In the genomic region with DNA sequence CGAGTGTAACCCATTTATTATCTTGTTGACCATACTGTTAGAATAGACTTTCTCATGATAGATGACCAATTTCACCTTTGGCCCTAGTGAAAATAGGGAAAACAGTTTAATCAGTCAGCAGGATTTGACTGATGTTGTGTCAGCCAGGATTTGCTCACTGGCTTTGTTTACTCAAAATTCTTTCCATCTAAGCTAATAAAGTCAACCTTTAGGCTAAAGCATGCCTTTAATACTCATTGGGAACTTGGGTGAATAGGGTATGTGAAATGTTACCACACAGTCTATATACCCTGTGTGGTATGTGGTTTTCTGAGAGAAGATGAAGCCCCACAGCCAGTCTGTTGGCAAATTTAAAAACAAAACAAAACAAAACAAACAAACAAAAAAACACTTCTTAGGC, we compare ENCODE assay signal across 21 cellular contexts. TPM values are rescaled to one million over a fixed set of nuclear protein-coding genes. Genes with fewer than 3 reads are reported as not detected.
A peak's percentile ranks its signal among the peaks of the same experiment; 100 is the strongest.
DNase-seq lines count a peak whose midpoint lies in the region; ATAC-seq and FAIRE-seq lines count a peak whose summit lies in the region.
"Had no signal": no experiment of that assay in that cellular context is flagged by ENCODE, and none has a peak within 500 bp of the region (broad histone marks: within the 10 kb centered on the region; RNA-seq: fewer than 3 reads in every experiment).

No MANE protein-coding gene starts in this region.

- no peak overlapping the region for H3K9ac ChIP-seq in mesenchymal stem cell (ENCODE audit: low read length)
- H3K9ac ChIP-seq: BLaER1, GM23248 had no signal

- no peaks in the 10 kb centered on the region for H3K9me3 ChIP-seq in mesenchymal stem cell (ENCODE audit: control insufficient read depth, low read length)
- H3K9me3 ChIP-seq: BLaER1, HAP-1 had no signal

- H2AK5ac ChIP-seq in mesenchymal stem cell (ENCODE audit: low read length, severe bottlenecking), result no peak overlapping the region

- no peak overlapping the region for H3K4me3 ChIP-seq in mesenchymal stem cell (ENCODE audit: insufficient read depth in 1 of 2, low read depth in 1 of 2, low read length in 2 of 2)
- H3K4me3 ChIP-seq: BLaER1, GM23248, HAP-1, K562 had no signal

- H3K4me1 ChIP-seq in mesenchymal stem cell (ENCODE audit: control insufficient read depth, insufficient read depth, low read depth, low read length), result no peaks in the 10 kb centered on the region
- H3K4me1 ChIP-seq: BLaER1, HAP-1 had no signal

- H2BK12ac ChIP-seq in mesenchymal stem cell (ENCODE audit: low read length in 2 of 2), result no peak overlapping the region

- H3K27ac ChIP-seq in mesenchymal stem cell (ENCODE audit: low read length, poor library complexity, severe bottlenecking), result peak overlapping the region; percentile 87
- H3K27ac ChIP-seq: BLaER1, GM23248 had no signal

- H3K36me3 ChIP-seq in mesenchymal stem cell (ENCODE audit: control insufficient read depth in 1 of 2, insufficient read depth in 2 of 2, low read depth in 1 of 2, low read length in 2 of 2), result no peaks in the 10 kb centered on the region
- H3K36me3 ChIP-seq: BLaER1, HAP-1 had no signal

- H2AFZ ChIP-seq in mesenchymal stem cell (ENCODE audit: low read depth, low read length), result no peak overlapping the region
- H2AFZ ChIP-seq: GM23248 had no signal

- FAIRE-seq in HTR-8/SVneo (lab: Jason Lieb, UNC), result no peak
- FAIRE-seq: GM12892, GM18507, K562 had no signal

- H3K27me3 ChIP-seq in mesenchymal stem cell (ENCODE audit: control insufficient read depth in 1 of 2, insufficient read depth in 1 of 2, low read length in 2 of 2), result no peaks in the 10 kb centered on the region

- DNase-seq in HTR-8/SVneo (ENCODE audit: insufficient read length, low spot score) (peak; percentile 1), M059J (ENCODE audit: low read depth) (peak; percentile 41), mesenchymal stem cell (no peak), renal cortical epithelial cell (ENCODE audit: low read depth) (peak; percentile 64)
- no peak for DNase-seq in activated CD4-positive, alpha-beta T cell treated with anti-CD3 and anti-CD28 coated beads for 48 hours
- DNase-seq: ACHN; AML-193; CD4-positive, alpha-beta memory T cell; DMS153; DMS79; GDM1; GM23248; IMR-90 had no signal

- H4K91ac ChIP-seq in mesenchymal stem cell (ENCODE audit: low read length), result no peak overlapping the region

- ATAC-seq in HG03108 (IDR thresholded peaks at IDR 0.05; ENCODE audit: unreplicated experiment) (no peak), HG03520 (IDR thresholded peaks at IDR 0.05; ENCODE audit: unreplicated experiment) (no peak)
- ATAC-seq: K562 had no signal

- H3K4me2 ChIP-seq in mesenchymal stem cell (ENCODE audit: low read length, poor library complexity, severe bottlenecking), result no peak overlapping the region
- H3K4me2 ChIP-seq: BLaER1 had no signal

- no peak overlapping the region for H3K18ac ChIP-seq in mesenchymal stem cell (ENCODE audit: low read depth in 1 of 2, low read length in 2 of 2)

- no peak overlapping the region for H2BK5ac ChIP-seq in mesenchymal stem cell (ENCODE audit: low read depth, low read length, poor library complexity, severe bottlenecking)

- H2BK15ac ChIP-seq in mesenchymal stem cell (ENCODE audit: low read depth, poor library complexity, severe bottlenecking), result no peak overlapping the region

- H3K4ac ChIP-seq in mesenchymal stem cell (ENCODE audit: low read depth in 1 of 2, low read length in 2 of 2), result no peak overlapping the region

- no peak overlapping the region for H3K14ac ChIP-seq in mesenchymal stem cell (ENCODE audit: low read length in 2 of 2)

- H3K79me1 ChIP-seq in mesenchymal stem cell (replicated peaks; ENCODE audit: low read length, poor library complexity, severe bottlenecking), result no peaks in the 10 kb centered on the region

- H2BK120ac ChIP-seq in mesenchymal stem cell (ENCODE audit: low read depth, low read length), result no peak overlapping the region

- 67% methylated on average over 1 of the region's 1 CpG for WGBS in mesenchymal stem cell

- no peak overlapping the region for H3K23ac ChIP-seq in mesenchymal stem cell (ENCODE audit: low read length in 2 of 2)

- no peak overlapping the region for H4K8ac ChIP-seq in mesenchymal stem cell (ENCODE audit: low read length)

RNA-seq across cellular contexts. Expression of gene SPANXB1, which starts 18.7 kb away (rescaled TPM):
- total RNA-seq in M059J (2014; rRNA removed; shearing (Covaris generic)), result 43.0 and 87.1 TPM in 2 replicates
- not detected for polyA plus RNA-seq in mesenchymal stem cell (2013, experiment 1 of 2)
- not detected for polyA plus RNA-seq in mesenchymal stem cell (2013, experiment 2 of 2)
- total RNA-seq in renal cortical epithelial cell, result not detected in 2 replicates
- total RNA-seq: CD4-positive, alpha-beta memory T cell; GM23248; IMR-90 had no signal
- polyA plus RNA-seq: CD14-positive monocyte; CD4-positive, alpha-beta memory T cell; GM23248; IMR-90 had no signal

Comparison
In these comparisons a context has a peak if more than half of its experiments do, and no peak if none do; other contexts are left out.
1. DNase-seq: peak in HTR-8/SVneo (single experiment), M059J (single experiment) and renal cortical epithelial cell (single experiment); none in mesenchymal stem cell (single experiment) and activated CD4-positive, alpha-beta T cell treated with anti-CD3 and anti-CD28 coated beads for 48 hours (single experiment).
2. RNA of gene SPANXB1, which starts 18.7 kb away (total RNA-seq): 43.0 to 87.1 TPM in M059J; not detected in renal cortical epithelial cell; every median in the first group is over 10 times any median in the second.